1 cellular context compared by ENCODE assay signal in the genomic region with DNA sequence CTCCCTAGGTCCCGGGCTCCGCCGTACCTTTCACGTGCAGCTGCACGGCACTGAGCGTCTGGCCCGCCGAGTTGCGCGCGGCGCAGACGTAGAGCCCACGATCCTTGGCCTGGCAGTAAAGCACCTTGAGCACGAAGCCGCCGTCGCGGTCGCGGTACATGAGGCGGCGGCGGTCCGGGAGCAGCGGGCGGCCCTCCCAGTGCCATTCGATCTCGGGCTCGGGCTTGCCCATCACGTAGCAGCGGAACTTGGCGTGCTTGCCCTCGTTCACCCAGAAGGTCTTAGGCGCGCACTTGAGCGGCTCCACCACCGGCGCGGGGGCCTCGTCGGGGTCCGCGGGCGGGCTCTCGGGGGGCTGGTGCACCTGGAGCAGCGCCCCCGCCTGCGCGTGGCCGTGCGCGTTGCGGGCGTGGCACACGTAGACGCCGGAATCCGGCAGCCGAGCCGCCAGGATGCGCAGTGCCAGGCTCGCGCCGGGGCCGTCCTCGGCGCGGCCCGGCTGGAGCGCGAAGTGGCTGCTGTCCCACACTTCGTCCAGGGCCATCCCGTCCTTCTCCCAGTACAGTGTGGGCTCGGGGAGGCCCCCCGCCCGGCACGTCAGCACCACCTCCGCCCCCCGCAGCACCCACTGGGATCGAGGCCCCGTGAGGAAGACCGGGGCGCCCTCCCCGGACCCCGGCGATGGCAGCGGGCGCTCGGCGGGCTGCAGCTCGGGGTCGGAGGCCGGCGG.
TF ChIP-seq lines count a peak whose summit lies in the region.

No MANE protein-coding gene starts in this region.

TF ChIP-seq in HepG2, 621 proteins besides CTCF, POLR2A, EP300 and RAD21 (continued from another document and continues in another):
- TF ChIP-seq TIGD3 (CRISPR knock-in tag; IDR thresholded peaks at IDR 0.05; ENCODE audit: borderline replicate concordance) (no peak), KLF6 (CRISPR knock-in tag; IDR thresholded peaks at IDR 0.05) (peak; percentile 57), ZNF224 (CRISPR knock-in tag; IDR thresholded peaks at IDR 0.05) (no peak), KAT2B (IDR thresholded peaks at IDR 0.05; ENCODE audit: borderline replicate concordance, low read depth, low read length) (no peak), PRPF4 (IDR thresholded peaks at IDR 0.05; ENCODE audit: low read depth, low read length, poor library complexity, severe bottlenecking) (peak; percentile 96), NFIB (CRISPR knock-in tag; IDR thresholded peaks at IDR 0.05; ENCODE audit: borderline replicate concordance) (no peak), CBX2 (IDR thresholded peaks at IDR 0.05; ENCODE audit: low read depth, low read length) (no peak), CBX2 (CRISPR knock-in tag; IDR thresholded peaks at IDR 0.05; ENCODE audit: low read depth) (peak; percentile 66; the same call in 1 of the 2 replicates), ZSCAN9 (CRISPR knock-in tag; IDR thresholded peaks at IDR 0.05; ENCODE audit: borderline replicate concordance) (no peak), ZFP62 (CRISPR knock-in tag; IDR thresholded peaks at IDR 0.05) (no peak), KDM5B (CRISPR knock-in tag; IDR thresholded peaks at IDR 0.05; ENCODE audit: borderline replicate concordance) (peak; percentile 75; the same call in 1 of the 2 replicates), ZKSCAN8 (CRISPR knock-in tag; IDR thresholded peaks at IDR 0.05; ENCODE audit: borderline replicate concordance) (no peak), HNRNPK (IDR thresholded peaks at IDR 0.05; ENCODE audit: low read depth, low read length, poor library complexity, severe bottlenecking) (peak; percentile 17), RBFOX2 (IDR thresholded peaks at IDR 0.05; ENCODE audit: low read depth, low read length) (peak; percentile 90), BORCS8-MEF2B (CRISPR knock-in tag; IDR thresholded peaks at IDR 0.05) (peak; percentile 60), LBX2 (CRISPR knock-in tag; IDR thresholded peaks at IDR 0.05; ENCODE audit: borderline replicate concordance) (no peak), SP2 (CRISPR knock-in tag; IDR thresholded peaks at IDR 0.05) (no peak; the same call in 1 of the 2 replicates), ZNF275 (CRISPR knock-in tag; IDR thresholded peaks at IDR 0.05; ENCODE audit: borderline replicate concordance) (no peak), ZSCAN22 (CRISPR knock-in tag; IDR thresholded peaks at IDR 0.05) (no peak), GMEB2 (CRISPR knock-in tag; IDR thresholded peaks at IDR 0.05; ENCODE audit: low read depth) (0 out of 2 replicates have a peak, but pooled peaks have one; percentile 26), PHF20 (CRISPR knock-in tag; IDR thresholded peaks at IDR 0.05) (no peak), ZNF549 (CRISPR knock-in tag; IDR thresholded peaks at IDR 0.05) (no peak), SP4 (CRISPR knock-in tag; IDR thresholded peaks at IDR 0.05) (no peak), ZNF724P (CRISPR knock-in tag; IDR thresholded peaks at IDR 0.05; ENCODE audit: borderline replicate concordance) (no peak), ZBTB37 (CRISPR knock-in tag; IDR thresholded peaks at IDR 0.05) (no peak), SRSF4 (IDR thresholded peaks at IDR 0.05; ENCODE audit: low read depth, low read length, poor library complexity, severe bottlenecking) (no peak), TBL1XR1 (IDR thresholded peaks at IDR 0.05; ENCODE audit: borderline replicate concordance, low read length, partially characterized antibody) (no peak), MXD4 (CRISPR knock-in tag; IDR thresholded peaks at IDR 0.05) (peak; percentile 45; the same call in 1 of the 2 replicates), ZNF451 (CRISPR knock-in tag; IDR thresholded peaks at IDR 0.05) (no peak), ZNF446 (CRISPR knock-in tag; IDR thresholded peaks at IDR 0.05) (0 out of 2 replicates have a peak, but pooled peaks have one; percentile 12), ZNF441 (CRISPR knock-in tag; IDR thresholded peaks at IDR 0.05; ENCODE audit: borderline replicate concordance) (no peak), ZNF547 (CRISPR knock-in tag; IDR thresholded peaks at IDR 0.05) (no peak), MZF1 (CRISPR knock-in tag; IDR thresholded peaks at IDR 0.05; ENCODE audit: borderline replicate concordance) (no peak), SUZ12 (IDR thresholded peaks at IDR 0.05; ENCODE audit: low read depth, low read length) (no peak), HIVEP1 (CRISPR knock-in tag; IDR thresholded peaks at IDR 0.05) (no peak; the same call in 1 of the 2 replicates), NFE2 (CRISPR knock-in tag; IDR thresholded peaks at IDR 0.05) (no peak)
- TF ChIP-seq, protein P1, sequence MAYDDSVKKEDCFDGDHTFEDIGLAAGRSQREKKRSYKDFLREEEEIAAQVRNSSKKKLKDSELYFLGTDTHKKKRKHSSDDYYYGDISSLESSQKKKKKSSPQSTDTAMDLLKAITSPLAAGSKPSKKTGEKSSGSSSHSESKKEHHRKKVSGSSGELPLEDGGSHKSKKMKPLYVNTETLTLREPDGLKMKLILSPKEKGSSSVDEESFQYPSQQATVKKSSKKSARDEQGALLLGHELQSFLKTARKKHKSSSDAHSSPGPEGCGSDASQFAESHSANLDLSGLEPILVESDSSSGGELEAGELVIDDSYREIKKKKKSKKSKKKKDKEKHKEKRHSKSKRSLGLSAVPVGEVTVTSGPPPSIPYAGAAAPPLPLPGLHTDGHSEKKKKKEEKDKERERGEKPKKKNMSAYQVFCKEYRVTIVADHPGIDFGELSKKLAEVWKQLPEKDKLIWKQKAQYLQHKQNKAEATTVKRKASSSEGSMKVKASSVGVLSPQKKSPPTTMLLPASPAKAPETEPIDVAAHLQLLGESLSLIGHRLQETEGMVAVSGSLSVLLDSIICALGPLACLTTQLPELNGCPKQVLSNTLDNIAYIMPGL (CRISPR knock-in tag; IDR thresholded peaks at IDR 0.05; ENCODE audit: borderline replicate concordance in 1 of 2, low read depth in 1 of 2): peak; percentile 25 to 68; a peak in 3 of 4 replicates
- TF ChIP-seq, protein P2, sequence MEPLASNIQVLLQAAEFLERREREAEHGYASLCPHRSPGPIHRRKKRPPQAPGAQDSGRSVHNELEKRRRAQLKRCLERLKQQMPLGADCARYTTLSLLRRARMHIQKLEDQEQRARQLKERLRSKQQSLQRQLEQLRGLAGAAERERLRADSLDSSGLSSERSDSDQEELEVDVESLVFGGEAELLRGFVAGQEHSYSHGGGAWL (CRISPR knock-in tag; IDR thresholded peaks at IDR 0.05): 0 out of 2 replicates have a peak, but pooled peaks have one; percentile 53
- TF ChIP-seq, protein P3, sequence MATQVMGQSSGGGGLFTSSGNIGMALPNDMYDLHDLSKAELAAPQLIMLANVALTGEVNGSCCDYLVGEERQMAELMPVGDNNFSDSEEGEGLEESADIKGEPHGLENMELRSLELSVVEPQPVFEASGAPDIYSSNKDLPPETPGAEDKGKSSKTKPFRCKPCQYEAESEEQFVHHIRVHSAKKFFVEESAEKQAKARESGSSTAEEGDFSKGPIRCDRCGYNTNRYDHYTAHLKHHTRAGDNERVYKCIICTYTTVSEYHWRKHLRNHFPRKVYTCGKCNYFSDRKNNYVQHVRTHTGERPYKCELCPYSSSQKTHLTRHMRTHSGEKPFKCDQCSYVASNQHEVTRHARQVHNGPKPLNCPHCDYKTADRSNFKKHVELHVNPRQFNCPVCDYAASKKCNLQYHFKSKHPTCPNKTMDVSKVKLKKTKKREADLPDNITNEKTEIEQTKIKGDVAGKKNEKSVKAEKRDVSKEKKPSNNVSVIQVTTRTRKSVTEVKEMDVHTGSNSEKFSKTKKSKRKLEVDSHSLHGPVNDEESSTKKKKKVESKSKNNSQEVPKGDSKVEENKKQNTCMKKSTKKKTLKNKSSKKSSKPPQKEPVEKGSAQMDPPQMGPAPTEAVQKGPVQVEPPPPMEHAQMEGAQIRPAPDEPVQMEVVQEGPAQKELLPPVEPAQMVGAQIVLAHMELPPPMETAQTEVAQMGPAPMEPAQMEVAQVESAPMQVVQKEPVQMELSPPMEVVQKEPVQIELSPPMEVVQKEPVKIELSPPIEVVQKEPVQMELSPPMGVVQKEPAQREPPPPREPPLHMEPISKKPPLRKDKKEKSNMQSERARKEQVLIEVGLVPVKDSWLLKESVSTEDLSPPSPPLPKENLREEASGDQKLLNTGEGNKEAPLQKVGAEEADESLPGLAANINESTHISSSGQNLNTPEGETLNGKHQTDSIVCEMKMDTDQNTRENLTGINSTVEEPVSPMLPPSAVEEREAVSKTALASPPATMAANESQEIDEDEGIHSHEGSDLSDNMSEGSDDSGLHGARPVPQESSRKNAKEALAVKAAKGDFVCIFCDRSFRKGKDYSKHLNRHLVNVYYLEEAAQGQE (IDR thresholded peaks at IDR 0.05; ENCODE audit: borderline replicate concordance in 1 of 2, low read depth in 1 of 2, low read length in 2 of 2): 0 out of 4 replicates have a peak, but pooled peaks of 1 of the 2 experiments have one; percentile 32
- TF ChIP-seq, protein P4, sequence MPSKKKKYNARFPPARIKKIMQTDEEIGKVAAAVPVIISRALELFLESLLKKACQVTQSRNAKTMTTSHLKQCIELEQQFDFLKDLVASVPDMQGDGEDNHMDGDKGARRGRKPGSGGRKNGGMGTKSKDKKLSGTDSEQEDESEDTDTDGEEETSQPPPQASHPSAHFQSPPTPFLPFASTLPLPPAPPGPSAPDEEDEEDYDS (CRISPR knock-in tag; IDR thresholded peaks at IDR 0.05): no peak
- TF ChIP-seq, protein P5, sequence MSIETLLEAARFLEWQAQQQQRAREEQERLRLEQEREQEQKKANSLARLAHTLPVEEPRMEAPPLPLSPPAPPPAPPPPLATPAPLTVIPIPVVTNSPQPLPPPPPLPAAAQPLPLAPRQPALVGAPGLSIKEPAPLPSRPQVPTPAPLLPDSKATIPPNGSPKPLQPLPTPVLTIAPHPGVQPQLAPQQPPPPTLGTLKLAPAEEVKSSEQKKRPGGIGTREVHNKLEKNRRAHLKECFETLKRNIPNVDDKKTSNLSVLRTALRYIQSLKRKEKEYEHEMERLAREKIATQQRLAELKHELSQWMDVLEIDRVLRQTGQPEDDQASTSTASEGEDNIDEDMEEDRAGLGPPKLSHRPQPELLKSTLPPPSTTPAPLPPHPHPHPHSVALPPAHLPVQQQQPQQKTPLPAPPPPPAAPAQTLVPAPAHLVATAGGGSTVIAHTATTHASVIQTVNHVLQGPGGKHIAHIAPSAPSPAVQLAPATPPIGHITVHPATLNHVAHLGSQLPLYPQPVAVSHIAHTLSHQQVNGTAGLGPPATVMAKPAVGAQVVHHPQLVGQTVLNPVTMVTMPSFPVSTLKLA (IDR thresholded peaks at IDR 0.05): no peak
- TF ChIP-seq, protein P6, sequence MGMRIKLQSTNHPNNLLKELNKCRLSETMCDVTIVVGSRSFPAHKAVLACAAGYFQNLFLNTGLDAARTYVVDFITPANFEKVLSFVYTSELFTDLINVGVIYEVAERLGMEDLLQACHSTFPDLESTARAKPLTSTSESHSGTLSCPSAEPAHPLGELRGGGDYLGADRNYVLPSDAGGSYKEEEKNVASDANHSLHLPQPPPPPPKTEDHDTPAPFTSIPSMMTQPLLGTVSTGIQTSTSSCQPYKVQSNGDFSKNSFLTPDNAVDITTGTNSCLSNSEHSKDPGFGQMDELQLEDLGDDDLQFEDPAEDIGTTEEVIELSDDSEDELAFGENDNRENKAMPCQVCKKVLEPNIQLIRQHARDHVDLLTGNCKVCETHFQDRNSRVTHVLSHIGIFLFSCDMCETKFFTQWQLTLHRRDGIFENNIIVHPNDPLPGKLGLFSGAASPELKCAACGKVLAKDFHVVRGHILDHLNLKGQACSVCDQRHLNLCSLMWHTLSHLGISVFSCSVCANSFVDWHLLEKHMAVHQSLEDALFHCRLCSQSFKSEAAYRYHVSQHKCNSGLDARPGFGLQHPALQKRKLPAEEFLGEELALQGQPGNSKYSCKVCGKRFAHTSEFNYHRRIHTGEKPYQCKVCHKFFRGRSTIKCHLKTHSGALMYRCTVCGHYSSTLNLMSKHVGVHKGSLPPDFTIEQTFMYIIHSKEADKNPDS (CRISPR knock-in tag; IDR thresholded peaks at IDR 0.05): no peak
- TF ChIP-seq, protein P7, sequence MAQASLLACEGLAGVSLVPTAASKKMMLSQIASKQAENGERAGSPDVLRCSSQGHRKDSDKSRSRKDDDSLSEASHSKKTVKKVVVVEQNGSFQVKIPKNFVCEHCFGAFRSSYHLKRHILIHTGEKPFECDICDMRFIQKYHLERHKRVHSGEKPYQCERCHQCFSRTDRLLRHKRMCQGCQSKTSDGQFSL (CRISPR knock-in tag; IDR thresholded peaks at IDR 0.05): no peak
